10 cellular contexts compared by ENCODE assay signal in genomic region chr9:96391021-96391765, GRCh38. TPM values are rescaled to one million over a fixed set of nuclear protein-coding genes. Genes with fewer than 3 reads are reported as not detected.
DNase-seq lines count a peak whose midpoint lies in the region; ATAC-seq, FAIRE-seq and TF ChIP-seq lines count a peak whose summit lies in the region.
"Had no signal": no experiment of that assay in that cellular context is flagged by ENCODE, and none has a peak within 500 bp of the region (broad histone marks: within the 10 kb centered on the region; RNA-seq: fewer than 3 reads in every experiment).

No MANE protein-coding gene starts in this region.

- 45% methylated on average over 5 of the region's 5 CpGs for WGBS in A549 (ENCODE audit: missing lambda C conversion rate)

- TF ChIP-seq RAD21 in A549 (conservative IDR thresholded peaks at IDR 0.05 in 1 of 2, IDR thresholded peaks at IDR 0.05 in 1 of 2): no peak

- TF ChIP-seq POLR2A in A549 (IDR thresholded peaks at IDR 0.05; ENCODE audit: low read length): no peak

- H3K27ac ChIP-seq in A549: peak overlapping the region; percentile 60 to 62

- no peaks in the 10 kb centered on the region for H3K9me3 ChIP-seq in A549

- no peak overlapping the region for H3K4me3 ChIP-seq in A549
- no peak overlapping the region for H3K4me3 ChIP-seq in choroid plexus epithelial cell (ENCODE audit: low read depth, low read length)

- no peak for FAIRE-seq in A549 (lab: Jason Lieb, UNC)

- no peak for TF ChIP-seq EP300 in A549 (IDR thresholded peaks at IDR 0.05)

- CTCF ChIA-PET in A549 (lab: Yijun Ruan, JAX): interaction anchor here (0.8 to 1.2 kb wide), 2 partner anchors 11 to 30 kb away, joined by 3 to 4 read pairs; no protein-coding TSS in a partner anchor

- POLR2A ChIA-PET in A549 (lab: Yijun Ruan, JAX): interaction anchor here (0.6 to 0.8 kb wide), 2 partner anchors 48 to 1242 kb away, joined by 3 read pairs; partner anchors contain the start of genes NCBP1 and TSTD2

- H3K4me2 ChIP-seq in A549: peak overlapping the region; percentile 51

- TF ChIP-seq CTCF in A549 (IDR thresholded peaks at IDR 0.05) (no peak), choroid plexus epithelial cell (conservative IDR thresholded peaks at IDR 0.05; ENCODE audit: low read depth, low read length) (no peak)

- peaks cover 22% of the 10 kb centered on the region; the same call in 2 of the 3 replicates for H3K4me1 ChIP-seq in A549

- peak in 1 of 2 experiments; percentile 44 for DNase-seq in A549 (ENCODE audit: low read depth in 1 of 2, low spot score in 1 of 2)
- peak; percentile 41 for DNase-seq in HT-29 (ENCODE audit: low spot score)
- DNase-seq in choroid plexus epithelial cell (ENCODE audit: low read depth): peak; percentile 58
- DNase-seq in mucosa of gallbladder (ENCODE audit: low spot score): peak; percentile 71
- no peak for DNase-seq in NCI-H1092 treated with DMSO at 0.1 percent for 48 hours (lab: John Stamatoyannopoulos, UW)
- no peak for DNase-seq in anterior cingulate cortex (lab: John Stamatoyannopoulos, UW)
- DNase-seq: activated naive CD4-positive, alpha-beta T cell treated with anti-CD3 and anti-CD28 coated beads for 36 hours; NCI-H1930 had no signal

- peak; percentile 76 to 82 for ATAC-seq in A549
- no peak for ATAC-seq in GM19324 (IDR thresholded peaks at IDR 0.05; ENCODE audit: low FRiP score, unreplicated experiment)
- ATAC-seq in HG03378 (IDR thresholded peaks at IDR 0.05; ENCODE audit: unreplicated experiment): no peak

TF ChIP-seq in A549, 52 proteins besides CTCF, POLR2A, EP300 and RAD21:
- TF ChIP-seq KDM5A (IDR thresholded peaks at IDR 0.05) (no peak), PBX3 (IDR thresholded peaks at IDR 0.05) (no peak), HOXA7 (CRISPR knock-in tag; IDR thresholded peaks at IDR 0.05) (no peak), TFCP2L1 (CRISPR knock-in tag; IDR thresholded peaks at IDR 0.05) (no peak), CHD2 (IDR thresholded peaks at IDR 0.05; ENCODE audit: low read length, partially characterized antibody) (no peak), GATA3 (IDR thresholded peaks at IDR 0.05; ENCODE audit: borderline replicate concordance) (no peak), HOXB5 (CRISPR knock-in tag; IDR thresholded peaks at IDR 0.05) (no peak), FOXS1 (CRISPR knock-in tag; IDR thresholded peaks at IDR 0.05) (no peak), JUN (IDR thresholded peaks at IDR 0.05) (no peak)
- TF ChIP-seq, protein P1, sequence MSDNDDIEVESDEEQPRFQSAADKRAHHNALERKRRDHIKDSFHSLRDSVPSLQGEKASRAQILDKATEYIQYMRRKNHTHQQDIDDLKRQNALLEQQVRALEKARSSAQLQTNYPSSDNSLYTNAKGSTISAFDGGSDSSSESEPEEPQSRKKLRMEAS (IDR thresholded peaks at IDR 0.05): no peak

RNA-seq across cellular contexts. Expression of gene SLC35D2, which starts 7.7 kb away (rescaled TPM):
- polyA plus RNA-seq in A549 (2011; rRNA removed) (29.8 and 30.9 TPM in 2 replicates), A549 (2017; fragmentation: RNase III; extraction: RNeasy Plus Mini Kit Qiagen cat#74134 plus additional on column Dnase treatment) (13.8 to 15.2 TPM (median 13.8 TPM) in 3 replicates)
- polyA plus RNA-seq in A549 (2012; cell fraction: cytosol; rRNA removed): 10.1 and 12.3 TPM in 2 replicates
- 4.6 and 8.6 TPM in 2 replicates for polyA plus RNA-seq in A549 (2012; cell fraction: nucleus; rRNA removed)
- polyA minus RNA-seq in A549 (2011; rRNA and poly(A)+ RNA removed): 8.6 and 11.0 TPM in 2 replicates
- 25.0 and 25.2 TPM in 2 replicates for total RNA-seq in HT-29 (2014; rRNA removed; shearing (Covaris generic))
- 70.0 TPM for total RNA-seq in mucosa of gallbladder

RNA-seq across cellular contexts. Expression of gene ZNF367, which starts 27.0 kb away (rescaled TPM):
- 3.8 and 4.8 TPM in 2 replicates for polyA plus RNA-seq in A549 (2011; rRNA removed)
- 3.3 and 4.2 TPM in 2 replicates for polyA plus RNA-seq in A549 (2012; cell fraction: cytosol; rRNA removed)
- polyA plus RNA-seq in A549 (2012; cell fraction: nucleus; rRNA removed): 5.3 and 5.4 TPM in 2 replicates
- polyA plus RNA-seq in A549 (2017; fragmentation: RNase III; extraction: RNeasy Plus Mini Kit Qiagen cat#74134 plus additional on column Dnase treatment): 8.2 to 8.3 TPM (median 8.3 TPM) in 3 replicates
- polyA minus RNA-seq in A549 (2011; rRNA and poly(A)+ RNA removed): 3.2 and 3.6 TPM in 2 replicates
- total RNA-seq in HT-29 (2014; rRNA removed; shearing (Covaris generic)): 18.7 and 22.0 TPM in 2 replicates
- 2.2 TPM for total RNA-seq in mucosa of gallbladder

RNA-seq across cellular contexts. Expression of gene HABP4, which starts 58.8 kb away (rescaled TPM):
- polyA plus RNA-seq in A549 (2011; rRNA removed): 7.3 and 12.4 TPM in 2 replicates
- polyA plus RNA-seq in A549 (2012; cell fraction: cytosol; rRNA removed): 7.4 and 7.6 TPM in 2 replicates
- 3.3 and 5.9 TPM in 2 replicates for polyA plus RNA-seq in A549 (2012; cell fraction: nucleus; rRNA removed)
- polyA plus RNA-seq in A549 (2017; fragmentation: RNase III; extraction: RNeasy Plus Mini Kit Qiagen cat#74134 plus additional on column Dnase treatment): 11.9 to 12.8 TPM (median 12.0 TPM) in 3 replicates
- 2.7 and 3.8 TPM in 2 replicates for polyA minus RNA-seq in A549 (2011; rRNA and poly(A)+ RNA removed)
- total RNA-seq in HT-29 (2014; rRNA removed; shearing (Covaris generic)): 3.3 and 5.0 TPM in 2 replicates
- total RNA-seq in mucosa of gallbladder: 17.4 TPM

Comparison
In these comparisons a context has a peak if more than half of its experiments do, and no peak if none do; other contexts are left out.
1. ATAC-seq: peak in A549 (2 of 2); none in GM19324 (single experiment) and HG03378 (single experiment).
2. DNase-seq: peak in HT-29 (single experiment), choroid plexus epithelial cell (single experiment) and mucosa of gallbladder (single experiment); none in NCI-H1092 treated with DMSO at 0.1 percent for 48 hours (single experiment) and anterior cingulate cortex (0 of 58).